ENCODE assay signal across 25 cellular contexts in the genomic region with DNA sequence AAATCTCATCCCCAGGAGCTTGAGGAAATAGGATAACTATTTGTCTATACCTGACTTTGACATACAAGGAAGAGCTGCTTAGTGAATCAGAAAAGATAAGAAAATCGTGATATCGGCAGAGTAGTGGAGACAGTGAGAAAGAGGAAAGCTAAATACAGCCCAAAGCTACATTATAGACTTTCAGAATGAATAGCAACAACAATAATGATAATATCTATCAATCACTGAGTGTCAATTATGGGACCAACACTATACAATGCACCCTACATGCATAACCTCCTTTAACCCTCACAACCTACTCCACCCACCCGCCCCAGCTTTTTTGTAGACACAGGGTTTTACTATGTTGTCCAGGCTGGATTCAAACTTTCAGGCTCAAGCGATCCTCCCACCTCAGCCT.
"Had no signal": no experiment of that assay in that cellular context is flagged by ENCODE, and none has a peak within 500 bp of the region (broad histone marks: within the 10 kb centered on the region; RNA-seq: fewer than 3 reads in every experiment).

No MANE protein-coding gene starts in this region.

- H3K27me3 Mint-ChIP-seq: activated CD4-positive, alpha-beta T cell treated with anti-CD3 and anti-CD28 coated beads, Interleukin-2, amount 10 ng/mL, durations not matched to agents 24 days and 14 days; activated naive CD8-positive, alpha-beta T cell; brain; memory B cell; naive thymus-derived CD8-positive, alpha-beta T cell; stimulated activated naive B cell treated with anti-CD40 and anti-IgM and Interleukin-4, amounts not matched to agents 10 μg/mL and 1 μg/mL and 100 μg/mL, for 72 hours had no signal

- H2AFZ ChIP-seq: hepatocyte had no signal

- H3K9me3 ChIP-seq: mucosa of descending colon, transverse colon, vagina had no signal

- DNase-seq: activated CD4-positive, alpha-beta T cell treated with anti-CD3 and anti-CD28 coated beads, Interleukin-2, amount 10 ng/mL, durations not matched to agents 24 days and 14 days; activated CD4-positive, CD25-positive, alpha-beta regulatory T cell; activated CD8-positive, alpha-beta memory T cell treated with anti-CD3 and anti-CD28 coated beads, Interleukin-2, amount 50 U/mL, for 4 hours; activated CD8-positive, alpha-beta T cell treated with anti-CD3 and anti-CD28 coated beads, Interleukin-2, amount 10 ng/mL, durations not matched to agents 7 days and 5 days; activated effector memory CD4-positive, alpha-beta T cell treated with anti-CD3 and anti-CD28 coated beads, Interleukin-2, amount 50 U/mL, for 16 hours; activated T-cell treated with anti-CD3 and anti-CD28 coated beads, Interleukin-2, amount 50 U/mL, for 48 hours; amygdala; central memory CD4-positive, alpha-beta T cell; kidney; left ventricle myocardium superior; mucosa of descending colon; naive thymus-derived CD8-positive, alpha-beta T cell; posterior cingulate gyrus; retina; stimulated activated CD4-positive, alpha-beta T cell treated with anti-CD3 and anti-CD28 coated beads, Interleukin-12 subunit alpha, Interleukin-12 subunit beta, amount 100 ng/mL, for 4 hours; stimulated activated CD4-positive, alpha-beta T cell treated with anti-CD3 and anti-CD28 coated beads, Interleukin-2, amount 100 ng/mL, for 24 hours; stimulated activated naive B cell treated with anti-CD40 and anti-IgM and Interleukin-4, amounts not matched to agents 10 μg/mL and 1 μg/mL and 100 μg/mL, for 72 hours; transverse colon had no signal

- H3K4me2 ChIP-seq: hepatocyte had no signal

- FAIRE-seq: kidney had no signal

- H3K9me3 Mint-ChIP-seq: naive thymus-derived CD8-positive, alpha-beta T cell; stimulated activated naive B cell treated with anti-CD40 and anti-IgM and Interleukin-4, amounts not matched to agents 10 μg/mL and 1 μg/mL and 100 μg/mL, for 72 hours had no signal

- H3K27ac Mint-ChIP-seq: activated CD4-positive, alpha-beta T cell treated with anti-CD3 and anti-CD28 coated beads, Interleukin-2, amount 10 ng/mL, durations not matched to agents 24 days and 14 days; activated CD8-positive, alpha-beta T cell treated with anti-CD3 and anti-CD28 coated beads, Interleukin-2, amount 10 ng/mL, durations not matched to agents 7 days and 5 days; activated naive CD8-positive, alpha-beta T cell; brain; stimulated activated naive B cell treated with anti-CD40 and anti-IgM and Interleukin-4, amounts not matched to agents 10 μg/mL and 1 μg/mL and 100 μg/mL, for 72 hours had no signal

- H3K27ac ChIP-seq: coronary artery, hepatocyte, transverse colon, vagina had no signal

- ATAC-seq: activated CD8-positive, alpha-beta T cell treated with anti-CD3 and anti-CD28 coated beads, Interleukin-2, amount 10 ng/mL, durations not matched to agents 7 days and 5 days; esophagus mucosa; left ventricle myocardium superior; mucosa of descending colon; naive thymus-derived CD8-positive, alpha-beta T cell had no signal

- H3K27me3 ChIP-seq: hepatocyte, transverse colon, vagina had no signal

- H3K36me3 ChIP-seq: transverse colon, vagina had no signal

- H3K4me3 Mint-ChIP-seq: activated CD4-positive, alpha-beta T cell treated with anti-CD3 and anti-CD28 coated beads, Interleukin-2, amount 10 ng/mL, durations not matched to agents 24 days and 14 days; activated CD8-positive, alpha-beta T cell treated with anti-CD3 and anti-CD28 coated beads, Interleukin-2, amount 10 ng/mL, durations not matched to agents 7 days and 5 days; activated naive CD8-positive, alpha-beta T cell; brain; naive thymus-derived CD8-positive, alpha-beta T cell had no signal

- H3K4me3 ChIP-seq: coronary artery, hepatocyte, mucosa of descending colon, transverse colon, vagina had no signal
